ENCODE assay signal across 8 cellular contexts in genomic region chr11:65917077-65917433, GRCh38.
DNase-seq lines count a peak whose midpoint lies in the region; ATAC-seq lines count a peak whose summit lies in the region.
"Had no signal": no experiment of that assay in that cellular context is flagged by ENCODE, and none has a peak within 500 bp of the region (broad histone marks: within the 10 kb centered on the region; RNA-seq: fewer than 3 reads in every experiment).

No MANE protein-coding gene starts in this region.

- H3K36me3 Mint-ChIP-seq in T-helper 2 cell treated with Interferon-gamma antibody and Interleukin-4, amounts not matched to agents 5 μg/mL and 100 μg/mL, for 36 hours (ENCODE audit: low read depth) = peaks cover 13% of the 10 kb centered on the region
- peaks cover 38% of the 10 kb centered on the region for H3K36me3 Mint-ChIP-seq in effector memory CD8-positive, alpha-beta T cell (ENCODE audit: insufficient read depth)
- peaks cover 16 to 22% of the 10 kb centered on the region in 2 donors for H3K36me3 Mint-ChIP-seq in stimulated activated naive B cell treated with anti-CD40 and anti-IgM and Interleukin-4, amounts not matched to agents 10 μg/mL and 1 μg/mL and 100 μg/mL, for 72 hours

- H3K4me1 Mint-ChIP-seq in T-helper 2 cell treated with Interferon-gamma antibody and Interleukin-4, amounts not matched to agents 5 μg/mL and 100 μg/mL, for 36 hours (ENCODE audit: low read depth) = peaks cover 11% of the 10 kb centered on the region
- H3K4me1 Mint-ChIP-seq in effector memory CD8-positive, alpha-beta T cell (ENCODE audit: low read depth in 2 of 2) = peaks cover 33% of the 10 kb centered on the region in 2 donors
- H3K4me1 Mint-ChIP-seq in stimulated activated naive B cell treated with anti-CD40 and anti-IgM and Interleukin-4, amounts not matched to agents 10 μg/mL and 1 μg/mL and 100 μg/mL, for 72 hours = peaks cover 44 to 66% of the 10 kb centered on the region in 2 donors

- H3K4me3 Mint-ChIP-seq in T-helper 2 cell treated with Interferon-gamma antibody and Interleukin-4, amounts not matched to agents 5 μg/mL and 100 μg/mL, for 36 hours = peak overlapping the region; percentile 77
- H3K4me3 Mint-ChIP-seq in effector memory CD8-positive, alpha-beta T cell = peak overlapping the region; percentile 91 to 92
- H3K4me3 Mint-ChIP-seq in stimulated activated naive B cell treated with anti-CD40 and anti-IgM and Interleukin-4, amounts not matched to agents 10 μg/mL and 1 μg/mL and 100 μg/mL, for 72 hours = peak overlapping the region; percentile 73 to 78

- DNase-seq in T-helper 2 cell treated with Interferon-gamma antibody and Interleukin-4, amounts not matched to agents 5 μg/mL and 100 μg/mL, for 36 hours (ENCODE audit: low spot score) = no peak
- DNase-seq in T-helper 2 cell = no peak
- DNase-seq in effector memory CD8-positive, alpha-beta T cell = no peak
- no peak for DNase-seq in stimulated activated naive B cell treated with anti-CD40 and anti-IgM and Interleukin-4, amounts not matched to agents 10 μg/mL and 1 μg/mL and 100 μg/mL, for 72 hours
- no peak for DNase-seq in DMS 273 (lab: John Stamatoyannopoulos, UW; ENCODE audit: unreplicated experiment)
- DNase-seq: activated effector memory CD4-positive, alpha-beta T cell treated with anti-CD3 and anti-CD28 coated beads, Interleukin-2, amount 50 U/mL, for 16 hours; NCI-H526 treated with DMSO at 0.1 percent for 48 hours had no signal

- no peak for ATAC-seq in effector memory CD8-positive, alpha-beta T cell (replicated peaks)
- no peak for ATAC-seq in stimulated activated naive B cell treated with anti-CD40 and anti-IgM and Interleukin-4, amounts not matched to agents 10 μg/mL and 1 μg/mL and 100 μg/mL, for 72 hours (replicated peaks)
- ATAC-seq in HG03039 (IDR thresholded peaks at IDR 0.05; ENCODE audit: unreplicated experiment) = no peak

- H3K27me3 Mint-ChIP-seq in T-helper 2 cell treated with Interferon-gamma antibody and Interleukin-4, amounts not matched to agents 5 μg/mL and 100 μg/mL, for 36 hours (ENCODE audit: low read depth) = no peaks in the 10 kb centered on the region
- H3K27me3 Mint-ChIP-seq in effector memory CD8-positive, alpha-beta T cell = peaks cover 0 to under 1% of the 10 kb centered on the region in 2 donors
- H3K27me3 Mint-ChIP-seq in stimulated activated naive B cell treated with anti-CD40 and anti-IgM and Interleukin-4, amounts not matched to agents 10 μg/mL and 1 μg/mL and 100 μg/mL, for 72 hours = no peaks in the 10 kb centered on the region

- H3K9me3 Mint-ChIP-seq in T-helper 2 cell treated with Interferon-gamma antibody and Interleukin-4, amounts not matched to agents 5 μg/mL and 100 μg/mL, for 36 hours = no peaks in the 10 kb centered on the region
- no peaks in the 10 kb centered on the region for H3K9me3 Mint-ChIP-seq in effector memory CD8-positive, alpha-beta T cell
- no peaks in the 10 kb centered on the region for H3K9me3 Mint-ChIP-seq in stimulated activated naive B cell treated with anti-CD40 and anti-IgM and Interleukin-4, amounts not matched to agents 10 μg/mL and 1 μg/mL and 100 μg/mL, for 72 hours

- peak overlapping the region; percentile 15 for H3K27ac Mint-ChIP-seq in T-helper 2 cell treated with Interferon-gamma antibody and Interleukin-4, amounts not matched to agents 5 μg/mL and 100 μg/mL, for 36 hours
- peak overlapping the region; percentile 56 to 81 for H3K27ac Mint-ChIP-seq in effector memory CD8-positive, alpha-beta T cell
- peak overlapping the region; percentile 34 for H3K27ac Mint-ChIP-seq in stimulated activated naive B cell treated with anti-CD40 and anti-IgM and Interleukin-4, amounts not matched to agents 10 μg/mL and 1 μg/mL and 100 μg/mL, for 72 hours

Comparison
In these comparisons a context has a peak if more than half of its experiments do, and no peak if none do; other contexts are left out.
1. H3K27ac Mint-ChIP-seq: peak in every context shown above with its lines; median percentile 68 in effector memory CD8-positive, alpha-beta T cell; 34 in stimulated activated naive B cell treated with anti-CD40 and anti-IgM and Interleukin-4, amounts not matched to agents 10 μg/mL and 1 μg/mL and 100 μg/mL, for 72 hours; 15 in T-helper 2 cell treated with Interferon-gamma antibody and Interleukin-4, amounts not matched to agents 5 μg/mL and 100 μg/mL, for 36 hours.